1 cellular context compared by ENCODE assay signal in genomic region chr22:36334838-36335603, GRCh38.
A peak's percentile ranks its signal among the peaks of the same experiment; 100 is the strongest.
TF ChIP-seq lines count a peak whose summit lies in the region.

No MANE protein-coding gene starts in this region.

TF ChIP-seq in IMR-90, 13 proteins besides CTCF, POLR2A, EP300 and RAD21:
- no peak for TF ChIP-seq ELK1 (IDR thresholded peaks at IDR 0.05; ENCODE audit: borderline replicate concordance, low read depth, low read length)
- no peak for TF ChIP-seq BHLHE40 (IDR thresholded peaks at IDR 0.05; ENCODE audit: low read depth, low read length)
- no peak for TF ChIP-seq USF2 (IDR thresholded peaks at IDR 0.05; ENCODE audit: low read depth, low read length)
- peak; percentile 60 for TF ChIP-seq NFE2L2 (IDR thresholded peaks at IDR 0.05; ENCODE audit: low read depth, low read length)
- TF ChIP-seq CHD1 (IDR thresholded peaks at IDR 0.05; ENCODE audit: low read depth, low read length), result peak; percentile 83
- 0 out of 2 replicates have a peak, but pooled peaks have one; percentile 14 for TF ChIP-seq MXI1 (IDR thresholded peaks at IDR 0.05; ENCODE audit: borderline replicate concordance, low read depth, low read length)
- TF ChIP-seq RCOR1 (IDR thresholded peaks at IDR 0.05; ENCODE audit: insufficient replicate concordance, low read length), result no peak
- no peak for TF ChIP-seq RFX5 (IDR thresholded peaks at IDR 0.05; ENCODE audit: low read depth, low read length)
- TF ChIP-seq FOS (IDR thresholded peaks at IDR 0.05; ENCODE audit: low read depth, low read length), result no peak
- TF ChIP-seq MAFK (IDR thresholded peaks at IDR 0.05; ENCODE audit: low read depth, low read length), result peak; percentile 1; the same call in 1 of the 2 replicates
- TF ChIP-seq MAZ (IDR thresholded peaks at IDR 0.05; ENCODE audit: borderline replicate concordance, low read depth, low read length), result no peak
- no peak for TF ChIP-seq CEBPB (IDR thresholded peaks at IDR 0.05; ENCODE audit: low read depth, low read length)
- TF ChIP-seq SMC3 (IDR thresholded peaks at IDR 0.05; ENCODE audit: low read depth, low read length), result no peak
TF ChIP-seq in IMR-90: peak in this region for 4.
